32 cellular contexts compared by ENCODE assay signal in the genomic region with DNA sequence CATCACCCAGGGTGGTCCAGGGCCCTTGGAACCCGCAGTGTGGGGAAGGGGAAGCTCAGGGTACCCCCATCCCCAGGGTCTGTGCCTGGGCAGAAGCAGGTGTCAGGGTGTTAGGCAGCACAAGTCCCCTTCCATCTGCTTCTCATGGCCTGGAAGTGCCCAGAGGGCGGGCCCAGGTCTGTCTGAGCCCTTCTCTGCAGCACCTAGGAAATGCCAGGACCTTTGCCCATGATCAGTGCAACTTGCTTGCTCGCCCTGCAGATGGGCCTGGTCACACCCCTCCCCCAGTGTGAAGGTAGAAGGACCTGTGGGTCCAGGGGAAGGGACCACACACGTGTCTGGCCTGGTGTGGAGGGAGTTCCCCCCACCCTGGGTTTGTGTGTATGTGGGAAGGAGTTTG.
"Had no signal": no experiment of that assay in that cellular context is flagged by ENCODE, and none has a peak within 500 bp of the region (broad histone marks: within the 10 kb centered on the region; RNA-seq: fewer than 3 reads in every experiment).

No MANE protein-coding gene starts in this region.

- DNase-seq: activated B cell treated with CpG ODN at 0.5 μM for 24 hours; activated CD4-positive, alpha-beta memory T cell treated with anti-CD3 and anti-CD28 coated beads for 36 hours; activated CD4-positive, alpha-beta T cell treated with anti-CD3 and anti-CD28 coated beads for 4 hours; activated CD4-positive, alpha-beta T cell treated with anti-CD3 and anti-CD28 coated beads, Interleukin-2, amount 10 ng/mL, durations not matched to agents 24 days and 14 days; activated CD4-positive, alpha-beta T cell treated with anti-CD3 and anti-CD28 coated beads, Interleukin-2, amount 50 U/mL, for 1 hour; activated CD4-positive, alpha-beta T cell treated with anti-CD3 and anti-CD28 coated beads, Interleukin-2, amount 50 U/mL, for 4 hours; activated CD4-positive, CD25-positive, alpha-beta regulatory T cell treated with anti-CD3 and anti-CD28 coated beads, Interleukin-2, amount 50 U/mL, for 72 hours; activated CD8-positive, alpha-beta memory T cell treated with anti-CD3 and anti-CD28 coated beads, Interleukin-2, amount 50 U/mL, for 4 hours; activated CD8-positive, alpha-beta T cell treated with anti-CD3 and anti-CD28 coated beads for 36 hours; activated effector memory CD4-positive, alpha-beta T cell treated with anti-CD3 and anti-CD28 coated beads, Interleukin-2, amount 50 U/mL, for 16 hours; activated gamma-delta T cell treated with Interleukin-2 at 50 U/mL for 16 hours; activated naive CD4-positive, alpha-beta T cell; activated naive CD4-positive, alpha-beta T cell treated with anti-CD3 and anti-CD28 coated beads for 36 hours; activated naive CD4-positive, alpha-beta T cell treated with anti-CD3 and anti-CD28 coated beads, Interleukin-2, amount 50 U/mL, for 16 hours; activated naive CD8-positive, alpha-beta T cell treated with anti-CD3 and anti-CD28 coated beads for 36 hours; activated T-cell treated with anti-CD3 and anti-CD28 coated beads for 4 hours; activated T-cell treated with anti-CD3 and anti-CD28 coated beads, Interleukin-2, amount 50 U/mL, for 1 hour; activated T-cell treated with anti-CD3 and anti-CD28 coated beads, Interleukin-2, amount 50 U/mL, for 4 hours; activated T-cell treated with anti-CD3 and anti-CD28 coated beads, Interleukin-2, amount 50 U/mL, for 72 hours; adrenal gland; amniotic stem cell; aorta; body of pancreas; brain microvascular endothelial cell; central memory CD4-positive, alpha-beta T cell; T-helper 1 cell; T-helper 2 cell; T-helper 9 cell had no signal

- ATAC-seq: activated CD8-positive, alpha-beta T cell treated with anti-CD3 and anti-CD28 coated beads for 36 hours; activated naive CD4-positive, alpha-beta T cell treated with anti-CD3 and anti-CD28 coated beads, Interleukin-2, amount 50 U/mL, for 72 hours; activated T-cell treated with anti-CD3 and anti-CD28 coated beads, Interleukin-2, amount 50 U/mL, for 4 hours; activated T-cell treated with anti-CD3 and anti-CD28 coated beads, Interleukin-2, amount 50 U/mL, for 72 hours; activated T-helper 17 cell treated with anti-CD3 and anti-CD28 coated beads, Interleukin-2, amount 50 U/mL, for 72 hours; body of pancreas had no signal

- H3K27ac ChIP-seq: adrenal gland, body of pancreas, brain microvascular endothelial cell, breast epithelium, VCaP had no signal

- H3K36me3 ChIP-seq: adrenal gland, brain microvascular endothelial cell, breast epithelium had no signal

- H3K9me3 ChIP-seq: adrenal gland, body of pancreas, breast epithelium had no signal

- H3K4me3 ChIP-seq: adrenal gland, body of pancreas, breast epithelium had no signal

- H3K27me3 ChIP-seq: adrenal gland, brain microvascular endothelial cell, breast epithelium had no signal

- H3K4me1 ChIP-seq: breast epithelium had no signal
